1 cellular context compared by ENCODE assay signal in the genomic region with DNA sequence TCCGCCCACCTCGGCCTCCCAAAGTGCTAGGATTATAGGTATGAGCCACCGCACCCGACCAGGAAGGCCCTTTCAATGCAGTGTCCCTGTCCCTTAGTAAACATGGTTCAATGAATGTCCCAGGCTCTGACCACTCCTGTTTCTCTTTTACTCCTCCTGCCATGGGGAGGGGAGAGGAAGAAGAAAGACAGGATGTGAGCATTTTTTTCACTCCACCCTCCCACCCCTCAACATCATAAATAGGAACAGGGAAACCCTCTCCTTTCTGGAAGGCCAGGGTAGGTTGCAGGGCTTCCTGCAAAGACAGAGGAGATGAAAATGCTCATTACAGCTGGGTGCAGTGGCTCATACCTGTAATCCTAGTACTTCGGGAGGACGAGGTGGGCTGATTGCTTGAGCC.
TF ChIP-seq lines count a peak whose summit lies in the region.

No MANE protein-coding gene starts in this region.

TF ChIP-seq in H1, 55 proteins besides CTCF, POLR2A, EP300 and RAD21:
- TF ChIP-seq, protein P1, sequence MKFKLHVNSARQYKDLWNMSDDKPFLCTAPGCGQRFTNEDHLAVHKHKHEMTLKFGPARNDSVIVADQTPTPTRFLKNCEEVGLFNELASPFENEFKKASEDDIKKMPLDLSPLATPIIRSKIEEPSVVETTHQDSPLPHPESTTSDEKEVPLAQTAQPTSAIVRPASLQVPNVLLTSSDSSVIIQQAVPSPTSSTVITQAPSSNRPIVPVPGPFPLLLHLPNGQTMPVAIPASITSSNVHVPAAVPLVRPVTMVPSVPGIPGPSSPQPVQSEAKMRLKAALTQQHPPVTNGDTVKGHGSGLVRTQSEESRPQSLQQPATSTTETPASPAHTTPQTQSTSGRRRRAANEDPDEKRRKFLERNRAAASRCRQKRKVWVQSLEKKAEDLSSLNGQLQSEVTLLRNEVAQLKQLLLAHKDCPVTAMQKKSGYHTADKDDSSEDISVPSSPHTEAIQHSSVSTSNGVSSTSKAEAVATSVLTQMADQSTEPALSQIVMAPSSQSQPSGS (IDR thresholded peaks at IDR 0.05; ENCODE audit: low read length), result no peak
- no peak for TF ChIP-seq HDAC2 (IDR thresholded peaks at IDR 0.05; ENCODE audit: borderline replicate concordance in 1 of 2, low read depth in 2 of 2, low read length in 2 of 2)
- no peak for TF ChIP-seq RFX5 (IDR thresholded peaks at IDR 0.05; ENCODE audit: borderline replicate concordance, low read depth, low read length)
- no peak for TF ChIP-seq TBP (IDR thresholded peaks at IDR 0.05; ENCODE audit: low read depth, low read length)
- TF ChIP-seq BRCA1 (IDR thresholded peaks at IDR 0.05; ENCODE audit: low read depth, low read length), result no peak
- TF ChIP-seq RXRA (IDR thresholded peaks at IDR 0.05; ENCODE audit: insufficient read depth, low read depth, low read length), result no peak
- no peak for TF ChIP-seq PHF8 (conservative IDR thresholded peaks at IDR 0.05; ENCODE audit: low read depth, low read length)
- TF ChIP-seq TCF12 (IDR thresholded peaks at IDR 0.05; ENCODE audit: low read depth, low read length), result no peak
- TF ChIP-seq, protein P2, sequence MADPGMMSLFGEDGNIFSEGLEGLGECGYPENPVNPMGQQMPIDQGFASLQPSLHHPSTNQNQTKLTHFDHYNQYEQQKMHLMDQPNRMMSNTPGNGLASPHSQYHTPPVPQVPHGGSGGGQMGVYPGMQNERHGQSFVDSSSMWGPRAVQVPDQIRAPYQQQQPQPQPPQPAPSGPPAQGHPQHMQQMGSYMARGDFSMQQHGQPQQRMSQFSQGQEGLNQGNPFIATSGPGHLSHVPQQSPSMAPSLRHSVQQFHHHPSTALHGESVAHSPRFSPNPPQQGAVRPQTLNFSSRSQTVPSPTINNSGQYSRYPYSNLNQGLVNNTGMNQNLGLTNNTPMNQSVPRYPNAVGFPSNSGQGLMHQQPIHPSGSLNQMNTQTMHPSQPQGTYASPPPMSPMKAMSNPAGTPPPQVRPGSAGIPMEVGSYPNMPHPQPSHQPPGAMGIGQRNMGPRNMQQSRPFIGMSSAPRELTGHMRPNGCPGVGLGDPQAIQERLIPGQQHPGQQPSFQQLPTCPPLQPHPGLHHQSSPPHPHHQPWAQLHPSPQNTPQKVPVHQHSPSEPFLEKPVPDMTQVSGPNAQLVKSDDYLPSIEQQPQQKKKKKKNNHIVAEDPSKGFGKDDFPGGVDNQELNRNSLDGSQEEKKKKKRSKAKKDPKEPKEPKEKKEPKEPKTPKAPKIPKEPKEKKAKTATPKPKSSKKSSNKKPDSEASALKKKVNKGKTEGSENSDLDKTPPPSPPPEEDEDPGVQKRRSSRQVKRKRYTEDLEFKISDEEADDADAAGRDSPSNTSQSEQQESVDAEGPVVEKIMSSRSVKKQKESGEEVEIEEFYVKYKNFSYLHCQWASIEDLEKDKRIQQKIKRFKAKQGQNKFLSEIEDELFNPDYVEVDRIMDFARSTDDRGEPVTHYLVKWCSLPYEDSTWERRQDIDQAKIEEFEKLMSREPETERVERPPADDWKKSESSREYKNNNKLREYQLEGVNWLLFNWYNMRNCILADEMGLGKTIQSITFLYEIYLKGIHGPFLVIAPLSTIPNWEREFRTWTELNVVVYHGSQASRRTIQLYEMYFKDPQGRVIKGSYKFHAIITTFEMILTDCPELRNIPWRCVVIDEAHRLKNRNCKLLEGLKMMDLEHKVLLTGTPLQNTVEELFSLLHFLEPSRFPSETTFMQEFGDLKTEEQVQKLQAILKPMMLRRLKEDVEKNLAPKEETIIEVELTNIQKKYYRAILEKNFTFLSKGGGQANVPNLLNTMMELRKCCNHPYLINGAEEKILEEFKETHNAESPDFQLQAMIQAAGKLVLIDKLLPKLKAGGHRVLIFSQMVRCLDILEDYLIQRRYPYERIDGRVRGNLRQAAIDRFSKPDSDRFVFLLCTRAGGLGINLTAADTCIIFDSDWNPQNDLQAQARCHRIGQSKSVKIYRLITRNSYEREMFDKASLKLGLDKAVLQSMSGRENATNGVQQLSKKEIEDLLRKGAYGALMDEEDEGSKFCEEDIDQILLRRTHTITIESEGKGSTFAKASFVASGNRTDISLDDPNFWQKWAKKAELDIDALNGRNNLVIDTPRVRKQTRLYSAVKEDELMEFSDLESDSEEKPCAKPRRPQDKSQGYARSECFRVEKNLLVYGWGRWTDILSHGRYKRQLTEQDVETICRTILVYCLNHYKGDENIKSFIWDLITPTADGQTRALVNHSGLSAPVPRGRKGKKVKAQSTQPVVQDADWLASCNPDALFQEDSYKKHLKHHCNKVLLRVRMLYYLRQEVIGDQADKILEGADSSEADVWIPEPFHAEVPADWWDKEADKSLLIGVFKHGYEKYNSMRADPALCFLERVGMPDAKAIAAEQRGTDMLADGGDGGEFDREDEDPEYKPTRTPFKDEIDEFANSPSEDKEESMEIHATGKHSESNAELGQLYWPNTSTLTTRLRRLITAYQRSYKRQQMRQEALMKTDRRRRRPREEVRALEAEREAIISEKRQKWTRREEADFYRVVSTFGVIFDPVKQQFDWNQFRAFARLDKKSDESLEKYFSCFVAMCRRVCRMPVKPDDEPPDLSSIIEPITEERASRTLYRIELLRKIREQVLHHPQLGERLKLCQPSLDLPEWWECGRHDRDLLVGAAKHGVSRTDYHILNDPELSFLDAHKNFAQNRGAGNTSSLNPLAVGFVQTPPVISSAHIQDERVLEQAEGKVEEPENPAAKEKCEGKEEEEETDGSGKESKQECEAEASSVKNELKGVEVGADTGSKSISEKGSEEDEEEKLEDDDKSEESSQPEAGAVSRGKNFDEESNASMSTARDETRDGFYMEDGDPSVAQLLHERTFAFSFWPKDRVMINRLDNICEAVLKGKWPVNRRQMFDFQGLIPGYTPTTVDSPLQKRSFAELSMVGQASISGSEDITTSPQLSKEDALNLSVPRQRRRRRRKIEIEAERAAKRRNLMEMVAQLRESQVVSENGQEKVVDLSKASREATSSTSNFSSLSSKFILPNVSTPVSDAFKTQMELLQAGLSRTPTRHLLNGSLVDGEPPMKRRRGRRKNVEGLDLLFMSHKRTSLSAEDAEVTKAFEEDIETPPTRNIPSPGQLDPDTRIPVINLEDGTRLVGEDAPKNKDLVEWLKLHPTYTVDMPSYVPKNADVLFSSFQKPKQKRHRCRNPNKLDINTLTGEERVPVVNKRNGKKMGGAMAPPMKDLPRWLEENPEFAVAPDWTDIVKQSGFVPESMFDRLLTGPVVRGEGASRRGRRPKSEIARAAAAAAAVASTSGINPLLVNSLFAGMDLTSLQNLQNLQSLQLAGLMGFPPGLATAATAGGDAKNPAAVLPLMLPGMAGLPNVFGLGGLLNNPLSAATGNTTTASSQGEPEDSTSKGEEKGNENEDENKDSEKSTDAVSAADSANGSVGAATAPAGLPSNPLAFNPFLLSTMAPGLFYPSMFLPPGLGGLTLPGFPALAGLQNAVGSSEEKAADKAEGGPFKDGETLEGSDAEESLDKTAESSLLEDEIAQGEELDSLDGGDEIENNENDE (IDR thresholded peaks at IDR 0.05; ENCODE audit: insufficient replicate concordance, low read length), result no peak
- no peak for TF ChIP-seq YY1 (IDR thresholded peaks at IDR 0.05; ENCODE audit: low read depth, low read length)
TF ChIP-seq in H1: peak in this region for 0.
